Comparison of ENCODE assay signal across 9 cellular contexts in genomic region chr3:10357592-10358308, GRCh38.
A peak's percentile ranks its signal among the peaks of the same experiment; 100 is the strongest.
DNase-seq lines count a peak whose midpoint lies in the region; ATAC-seq and FAIRE-seq lines count a peak whose summit lies in the region.
"Had no signal": no experiment of that assay in that cellular context is flagged by ENCODE, and none has a peak within 500 bp of the region (broad histone marks: within the 10 kb centered on the region; RNA-seq: fewer than 3 reads in every experiment).

No MANE protein-coding gene starts in this region.

- H3K27me3 ChIP-seq in ACC112 (ENCODE audit: insufficient read depth, low read length), result no peaks in the 10 kb centered on the region
- H3K27me3 ChIP-seq: pancreas had no signal

- H3K79me2 ChIP-seq in ACC112 (ENCODE audit: control insufficient read depth, insufficient read depth, low read length, unreplicated experiment), result no peaks in the 10 kb centered on the region

- peak; percentile 58 for ATAC-seq in GM21576 (IDR thresholded peaks at IDR 0.05; ENCODE audit: unreplicated experiment)
- ATAC-seq: pancreas had no signal

- DNase-seq in RCC 7860 (ENCODE audit: low spot score) (peak; percentile 44), germinal center (ENCODE audit: low spot score) (peak; percentile 36), NCI-H82 treated with DMSO at 0.1 percent for 48 hours (lab: John Stamatoyannopoulos, UW; ENCODE audit: unreplicated experiment) (no peak), SHP77 treated with DMSO at 0.1 percent for 48 hours (lab: John Stamatoyannopoulos, UW) (no peak), T-helper 2 cell (no peak)
- no peak for DNase-seq in activated CD8-positive, alpha-beta memory T cell treated with anti-CD3 and anti-CD28 coated beads for 24 hours

- FAIRE-seq in RCC 7860 (lab: Jason Lieb, UNC), result no peak
- FAIRE-seq: pancreas had no signal

- H3K4me3 ChIP-seq in ACC112 (ENCODE audit: low read depth, low read length), result peak overlapping the region; percentile 48; the same call in 1 of the 2 replicates
- H3K4me3 ChIP-seq: pancreas had no signal

- peaks cover 43% of the 10 kb centered on the region for H3K4me1 ChIP-seq in ACC112 (ENCODE audit: control insufficient read depth, insufficient read depth, low read length, unreplicated experiment)
- H3K4me1 ChIP-seq: pancreas had no signal

- no peaks in the 10 kb centered on the region for H3K36me3 ChIP-seq in ACC112 (ENCODE audit: insufficient read depth, low read length)
- H3K36me3 ChIP-seq: pancreas had no signal

- H3K27ac ChIP-seq in ACC112 (ENCODE audit: low read depth, low read length), result peak overlapping the region; percentile 92
- H3K27ac ChIP-seq: pancreas had no signal

- H2AFZ ChIP-seq in ACC112 (ENCODE audit: low read length, unreplicated experiment), result peak overlapping the region; percentile 89

Comparison
In these comparisons a context has a peak if more than half of its experiments do, and no peak if none do; other contexts are left out.
1. DNase-seq: peak in RCC 7860 (single experiment) and germinal center (single experiment); none in NCI-H82 treated with DMSO at 0.1 percent for 48 hours (single experiment), activated CD8-positive, alpha-beta memory T cell treated with anti-CD3 and anti-CD28 coated beads for 24 hours (single experiment), SHP77 treated with DMSO at 0.1 percent for 48 hours (single experiment) and T-helper 2 cell (0 of 5).